Comparison of ENCODE assay signal across 8 cellular contexts in genomic region chr19:16627928-16628182, GRCh38. TPM values are rescaled to one million over a fixed set of nuclear protein-coding genes. Genes with fewer than 3 reads are reported as not detected.
DNase-seq lines count a peak whose midpoint lies in the region; ATAC-seq, FAIRE-seq and TF ChIP-seq lines count a peak whose summit lies in the region.

No MANE protein-coding gene starts in this region.

- peak overlapping the region; percentile 95 for H3K4me3 ChIP-seq in GM06990 (replicated peaks; ENCODE audit: low read depth, low read length)
- peak overlapping the region; percentile 91 for H3K4me3 ChIP-seq in SU-DHL-6 (ENCODE audit: insufficient read depth, low read length, poor library complexity, severe bottlenecking)
- peak overlapping the region; percentile 97 for H3K4me3 ChIP-seq in fibroblast of villous mesenchyme (ENCODE audit: low read depth, low read length)
- H3K4me3 ChIP-seq in sigmoid colon: peak overlapping the region; percentile 66 to 99 (median 95)

- DNase-seq in GM06990 (ENCODE audit: extremely low read depth, insufficient read length): no peak
- DNase-seq in fibroblast of villous mesenchyme (ENCODE audit: low read depth): no peak
- DNase-seq in sigmoid colon: no peak
- DNase-seq in HTR-8/SVneo (ENCODE audit: insufficient read length, low spot score): no peak
- no peak for DNase-seq in effector CD8-positive, alpha-beta T cell (lab: John Stamatoyannopoulos, UW)
- DNase-seq in HT-29 (ENCODE audit: low spot score): no peak

- H3K9me3 ChIP-seq in SU-DHL-6 (ENCODE audit: insufficient read depth, low read length): no peaks in the 10 kb centered on the region
- no peaks in the 10 kb centered on the region for H3K9me3 ChIP-seq in sigmoid colon

- no peak for TF ChIP-seq CTCF in GM06990 (IDR thresholded peaks at IDR 0.05; ENCODE audit: insufficient read depth, low read length, poor library complexity, severe bottlenecking)
- TF ChIP-seq CTCF in SU-DHL-6 (IDR thresholded peaks at IDR 0.05; ENCODE audit: insufficient read depth, low read length, poor library complexity, severe bottlenecking): no peak
- TF ChIP-seq CTCF in fibroblast of villous mesenchyme (IDR thresholded peaks at IDR 0.05; ENCODE audit: insufficient read depth, low read depth, low read length): no peak
- TF ChIP-seq CTCF in sigmoid colon (IDR thresholded peaks at IDR 0.05): no peak

- H2AFZ ChIP-seq in SU-DHL-6 (ENCODE audit: low read depth, low read length, severe bottlenecking): no peak overlapping the region

- no peak for TF ChIP-seq EP300 in sigmoid colon (IDR thresholded peaks at IDR 0.05)

- WGBS in sigmoid colon, 2 donors: 1% methylated on average over 38 of the region's 38 CpGs

- peaks cover 28% of the 10 kb centered on the region for H3F3A ChIP-seq in SU-DHL-6 (ENCODE audit: insufficient read depth)

- peaks cover 7% of the 10 kb centered on the region; the same call in 1 of the 2 replicates for H4K20me1 ChIP-seq in SU-DHL-6 (ENCODE audit: low read depth, low read length)

- peaks cover 0 to 42% (median 33%) of the 10 kb centered on the region in 4 donors for H3K4me1 ChIP-seq in sigmoid colon

- no peaks in the 10 kb centered on the region for H3K9me2 ChIP-seq in SU-DHL-6 (replicated peaks; ENCODE audit: insufficient read depth, low read length)

- no peak for TF ChIP-seq POLR2A in sigmoid colon (IDR thresholded peaks at IDR 0.05)

- H3K79me2 ChIP-seq in SU-DHL-6 (ENCODE audit: insufficient read depth, low read length): peaks cover 51% of the 10 kb centered on the region

- H3K4me2 ChIP-seq in SU-DHL-6 (ENCODE audit: low read depth, low read length, poor library complexity, severe bottlenecking): peak overlapping the region; percentile 87

- peaks cover 7% of the 10 kb centered on the region for H3K36me3 ChIP-seq in GM06990 (ENCODE audit: control insufficient read depth, insufficient read depth, low read length)
- no peaks in the 10 kb centered on the region for H3K36me3 ChIP-seq in SU-DHL-6 (ENCODE audit: low read length)
- peaks cover 0 to 38% (median 4%) of the 10 kb centered on the region in 4 donors for H3K36me3 ChIP-seq in sigmoid colon

- H3K27me3 ChIP-seq in GM06990 (replicated peaks; ENCODE audit: control insufficient read depth, insufficient read depth, low read length) (no peaks in the 10 kb centered on the region), SU-DHL-6 (ENCODE audit: low read length) (no peaks in the 10 kb centered on the region), sigmoid colon (no peaks in the 10 kb centered on the region)

- H3K27ac ChIP-seq in SU-DHL-6 (ENCODE audit: low read depth, low read length) (peak overlapping the region; percentile 37; the same call in 1 of the 2 replicates), sigmoid colon (peak overlapping the region; percentile 92 to 99 (median 96))

- H3K9ac ChIP-seq in SU-DHL-6 (ENCODE audit: low read length): peak overlapping the region; percentile 92

- intact Hi-C loops in sigmoid colon (cut with DNase I): loop anchor here (1.0 to 2.0 kb wide), 3 partner anchors 56 to 132 kb away; partner anchors contain the start of genes C19orf44, CALR3, CHERP and SLC35E1

- FAIRE-seq in HTR-8/SVneo (lab: Jason Lieb, UNC): no peak

- ATAC-seq in HG03025 (IDR thresholded peaks at IDR 0.05; ENCODE audit: low FRiP score, unreplicated experiment): no peak

RNA-seq across cellular contexts. Expression of gene MED26, which starts 0.1 kb away (rescaled TPM):
- 5.2 and 7.3 TPM in 2 replicates for total RNA-seq in fibroblast of villous mesenchyme
- total RNA-seq in sigmoid colon: 1 to 10 TPM; 5.3 to 6.5 (median 5.9) TPM
- 1 to 10 TPM; 3.0 to 7.9 (median 4.6) TPM for polyA plus RNA-seq in sigmoid colon
- 9.6 and 12.5 TPM in 2 replicates for total RNA-seq in HT-29 (2014; rRNA removed; shearing (Covaris generic))

RNA-seq across cellular contexts. Expression of gene SMIM7, which starts 32.1 kb away (rescaled TPM):
- total RNA-seq in fibroblast of villous mesenchyme (60.6 and 68.7 TPM in 2 replicates), sigmoid colon (100 to 1,000 TPM in 2 of 4 donors, 10 to 100 TPM in 2; 65.2 to 110 (median 86.2) TPM)
- polyA plus RNA-seq in sigmoid colon: 10 to 100 TPM; 82.5 to 99.7 (median 88.5) TPM
- 32.7 and 33.9 TPM in 2 replicates for total RNA-seq in HT-29 (2014; rRNA removed; shearing (Covaris generic))

RNA-seq across cellular contexts. Expression of gene TMEM38A, which starts 33.1 kb away (rescaled TPM):
- total RNA-seq in fibroblast of villous mesenchyme (1.3 and 2.2 TPM in 2 replicates), sigmoid colon (1 to 10 TPM; 2.3 to 7.5 (median 4.2) TPM)
- 1 to 10 TPM; 1.2 to 5.5 (median 2.3) TPM for polyA plus RNA-seq in sigmoid colon
- 10.1 and 14.2 TPM in 2 replicates for total RNA-seq in HT-29 (2014; rRNA removed; shearing (Covaris generic))

RNA-seq across cellular contexts. Expression of gene SLC35E1, which starts 55.6 kb away (rescaled TPM):
- total RNA-seq in fibroblast of villous mesenchyme (32.5 and 46.2 TPM in 2 replicates), sigmoid colon (10 to 100 TPM; 20.3 to 27.4 (median 23.1) TPM)
- polyA plus RNA-seq in sigmoid colon: 10 to 100 TPM in 2 of 3 donors, 1 to 10 TPM in 1; 9.7 to 26.6 (median 10.8) TPM
- total RNA-seq in HT-29 (2014; rRNA removed; shearing (Covaris generic)): 16.8 and 23.4 TPM in 2 replicates
